In genomic region chr12:64451687-64452558, GRCh38 we compare ENCODE assay signal across 1 cellular context.
TF ChIP-seq lines count a peak whose summit lies in the region.

Gene TBK1 (plus strand): TSS chr12:64452120. CDS start chr12:64455871, 3,751 bp downstream.

TF ChIP-seq in K562, 482 proteins besides CTCF, POLR2A, EP300 and RAD21 (continued from another document and continues in another):
- TF ChIP-seq MGA (IDR thresholded peaks at IDR 0.05) (no peak), ATF6 (CRISPR knock-in tag; IDR thresholded peaks at IDR 0.05) (no peak), BCL6 (CRISPR knock-in tag; IDR thresholded peaks at IDR 0.05) (no peak), HEY1 (CRISPR knock-in tag; IDR thresholded peaks at IDR 0.05; ENCODE audit: borderline replicate concordance) (no peak), SP2 (IDR thresholded peaks at IDR 0.05; ENCODE audit: extremely low read depth, low read depth, low read length, poor library complexity, severe bottlenecking) (no peak), ZBTB43 (CRISPR knock-in tag; IDR thresholded peaks at IDR 0.05) (no peak), STAT5B (CRISPR knock-in tag; IDR thresholded peaks at IDR 0.05) (no peak), ZBTB49 (CRISPR knock-in tag; IDR thresholded peaks at IDR 0.05; ENCODE audit: borderline replicate concordance) (peak; percentile 22; the same call in 1 of the 2 replicates), SLC30A9 (CRISPR knock-in tag; IDR thresholded peaks at IDR 0.05) (no peak), NFYB (IDR thresholded peaks at IDR 0.05; ENCODE audit: extremely low read depth, insufficient read length) (no peak), SRSF7 (optimal IDR thresholded peaks at IDR 0.05; ENCODE audit: low read depth, low read length) (no peak), TFAM (CRISPR knock-in tag; conservative IDR thresholded peaks at IDR 0.05) (no peak), ZBTB5 (IDR thresholded peaks at IDR 0.05) (no peak), ZNF780A (CRISPR knock-in tag; IDR thresholded peaks at IDR 0.05) (0 out of 2 replicates have a peak, but pooled peaks have one; percentile 19), PURB (CRISPR knock-in tag; IDR thresholded peaks at IDR 0.05; ENCODE audit: low read depth) (no peak), ZNF609 (CRISPR knock-in tag; IDR thresholded peaks at IDR 0.05; ENCODE audit: borderline replicate concordance) (no peak), KLF16 (IDR thresholded peaks at IDR 0.05) (no peak), CBX8 (IDR thresholded peaks at IDR 0.05; ENCODE audit: borderline replicate concordance, extremely low read depth, low read depth, low read length, poor library complexity, severe bottlenecking) (no peak), ZNF586 (CRISPR knock-in tag; conservative IDR thresholded peaks at IDR 0.05) (no peak), GATAD2B (IDR thresholded peaks at IDR 0.05; ENCODE audit: borderline replicate concordance) (peak; percentile 96), STAT5A (IDR thresholded peaks at IDR 0.05; ENCODE audit: borderline replicate concordance, low read length) (no peak), MCM3 (IDR thresholded peaks at IDR 0.05) (no peak), CEBPB (tag; IDR thresholded peaks at IDR 0.05) (no peak), NR4A1 (CRISPR knock-in tag; IDR thresholded peaks at IDR 0.05) (no peak), NR4A1 (tag; IDR thresholded peaks at IDR 0.05) (no peak), ZBTB9 (CRISPR knock-in tag; IDR thresholded peaks at IDR 0.05) (peak; percentile 60; the same call in 1 of the 2 replicates), ZBTB1 (CRISPR knock-in tag; IDR thresholded peaks at IDR 0.05; ENCODE audit: borderline replicate concordance, low read depth) (no peak), PHF8 (IDR thresholded peaks at IDR 0.05; ENCODE audit: borderline replicate concordance, low read length) (peak; percentile 75; the same call in 1 of the 2 replicates), NRF1 (conservative IDR thresholded peaks at IDR 0.05 in 1 of 2, IDR thresholded peaks at IDR 0.05 in 1 of 2) (peak; percentile 98), DIDO1 (tag; IDR thresholded peaks at IDR 0.05; ENCODE audit: low read depth) (no peak)
